In the genomic region with DNA sequence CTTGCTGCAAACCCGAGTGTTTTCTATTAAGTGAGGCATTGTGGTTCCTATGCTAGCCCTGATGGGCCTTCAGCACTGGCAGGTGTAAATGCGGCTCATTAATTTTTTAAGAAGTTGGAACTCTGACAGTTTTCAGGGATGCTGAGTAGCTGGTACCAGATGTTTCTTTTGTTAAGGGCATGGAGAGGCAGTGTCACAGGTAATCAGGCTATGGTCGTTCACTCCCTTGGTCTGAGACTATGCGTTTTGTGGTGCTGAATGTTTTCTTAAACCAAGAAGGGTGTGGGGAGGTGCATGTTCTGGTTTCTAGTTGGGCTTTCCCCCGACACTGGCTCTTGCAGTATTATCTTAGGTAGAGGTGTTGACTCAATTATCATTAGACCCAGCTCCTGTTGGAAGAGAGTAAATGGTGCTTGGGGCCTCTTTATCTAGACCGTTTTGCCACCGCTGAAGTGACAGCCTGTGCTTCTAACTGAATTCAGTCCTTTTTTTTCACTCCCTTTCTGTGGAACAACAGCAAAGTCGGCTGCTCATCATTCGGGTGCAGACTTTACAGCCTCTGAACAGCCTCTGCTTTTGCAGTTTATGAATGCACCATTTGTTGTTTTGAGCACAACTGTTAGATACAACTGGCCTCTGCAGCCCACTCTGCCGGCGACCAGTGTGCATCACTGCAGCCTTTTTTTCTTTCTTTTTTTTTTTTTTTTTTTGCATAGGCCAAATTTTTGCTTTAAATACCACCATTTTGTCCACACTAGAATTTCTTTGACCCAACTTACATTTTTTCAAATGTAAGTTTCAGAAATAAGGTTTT, we compare ENCODE assay signal across 8 cellular contexts. TPM values are rescaled to one million over a fixed set of nuclear protein-coding genes. Genes with fewer than 3 reads are reported as not detected.
DNase-seq lines count a peak whose midpoint lies in the region; ATAC-seq and TF ChIP-seq lines count a peak whose summit lies in the region.

No MANE protein-coding gene starts in this region.

- intact Hi-C loops in sigmoid colon (cut with DNase I): no loop called here

- H3K27me3 ChIP-seq in esophagus (ENCODE audit: control insufficient read depth in 1 of 2, insufficient read depth in 2 of 2, low read length in 2 of 2) (no peaks in the 10 kb centered on the region), sigmoid colon (no peaks in the 10 kb centered on the region)

- peaks cover 0 to 2% of the 10 kb centered on the region in 2 donors for H3K36me3 ChIP-seq in esophagus (ENCODE audit: control insufficient read depth in 2 of 2, insufficient read depth in 2 of 2, low read length in 1 of 2)
- no peaks in the 10 kb centered on the region for H3K36me3 ChIP-seq in sigmoid colon

- H3K9me3 ChIP-seq in esophagus (ENCODE audit: control insufficient read depth in 2 of 2, insufficient read depth in 1 of 2, low read depth in 1 of 2, low read length in 1 of 2) (no peaks in the 10 kb centered on the region), sigmoid colon (no peaks in the 10 kb centered on the region)

- H3K4me1 ChIP-seq in esophagus (ENCODE audit: control insufficient read depth in 2 of 2, insufficient read depth in 2 of 2, low read length in 1 of 2): peaks cover 7 to 20% of the 10 kb centered on the region in 2 donors
- peaks cover 0 to 92% (median 79%) of the 10 kb centered on the region in 4 donors for H3K4me1 ChIP-seq in sigmoid colon

- 48 to 63% methylated on average over 11 of the region's 11 CpGs for WGBS in esophagus, 2 donors
- 19 to 59% methylated on average over 11 of the region's 11 CpGs for WGBS in sigmoid colon, 2 donors

- no peak overlapping the region for H3K4me3 ChIP-seq in esophagus (ENCODE audit: low read depth in 1 of 2, low read length in 2 of 2)
- H3K4me3 ChIP-seq in sigmoid colon: no peak overlapping the region

- no peak for TF ChIP-seq CTCF in sigmoid colon (IDR thresholded peaks at IDR 0.05)

- no peak for TF ChIP-seq POLR2A in sigmoid colon (IDR thresholded peaks at IDR 0.05)

- DNase-seq in NCI-H748 (lab: John Stamatoyannopoulos, UW; ENCODE audit: unreplicated experiment) (peak; percentile 75), NCI-H748 treated with DMSO at 0.1 percent for 48 hours (lab: John Stamatoyannopoulos, UW) (no peak), NCI-H510A treated with DMSO at 0.1 percent for 48 hours (lab: John Stamatoyannopoulos, UW) (peak; percentile 90), sigmoid colon (no peak), NOMO-1 treated with dmso at 0.1 percent for 144 hours (lab: John Stamatoyannopoulos, UW; ENCODE audit: unreplicated experiment) (no peak)
- DNase-seq in activated effector memory CD4-positive, alpha-beta T cell treated with anti-CD3 and anti-CD28 coated beads, Interleukin-2, amount 50 U/mL, for 16 hours: no peak

- H3K27ac ChIP-seq in esophagus (ENCODE audit: low read depth in 2 of 2, low read length in 1 of 2): peak overlapping the region; percentile 52 to 73
- peak overlapping the region; percentile 91 to 96 (median 94) for H3K27ac ChIP-seq in sigmoid colon

- no peak for TF ChIP-seq EP300 in sigmoid colon (IDR thresholded peaks at IDR 0.05)

- no peak for ATAC-seq in HG02571 (IDR thresholded peaks at IDR 0.05; ENCODE audit: unreplicated experiment)

RNA-seq across cellular contexts. Expression of a gene that starts 35.6 kb away (rescaled TPM):
- polyA plus RNA-seq in esophagus (10 to 100 TPM; 13.0 to 19.7 TPM), sigmoid colon (10 to 100 TPM in 1 of 3 donors, 1 to 10 TPM in 2; 6.0 to 21.5 (median 9.9) TPM)
- 10 to 100 TPM; 18.9 to 31.9 (median 23.2) TPM for total RNA-seq in sigmoid colon

Comparison
In these comparisons a context has a peak if more than half of its experiments do, and no peak if none do; other contexts are left out.
1. DNase-seq: peak in NCI-H748 (single experiment) and NCI-H510A treated with DMSO at 0.1 percent for 48 hours (single experiment); none in NCI-H748 treated with DMSO at 0.1 percent for 48 hours (single experiment), sigmoid colon (single experiment), NOMO-1 treated with dmso at 0.1 percent for 144 hours (single experiment) and activated effector memory CD4-positive, alpha-beta T cell treated with anti-CD3 and anti-CD28 coated beads, Interleukin-2, amount 50 U/mL, for 16 hours (single experiment).